Comparison of ENCODE assay signal across 30 cellular contexts in genomic region chr3:49662720-49663413, GRCh38. TPM values are rescaled to one million over a fixed set of nuclear protein-coding genes. Genes with fewer than 3 reads are reported as not detected.
"Had no signal": no experiment of that assay in that cellular context is flagged by ENCODE, and none has a peak within 500 bp of the region (broad histone marks: within the 10 kb centered on the region; RNA-seq: fewer than 3 reads in every experiment).

No MANE protein-coding gene starts in this region.

- H3K27me3 Mint-ChIP-seq: activated CD4-positive, alpha-beta memory T cell treated with anti-CD3 and anti-CD28 coated beads for 36 hours; activated CD4-positive, alpha-beta T cell treated with anti-CD3 and anti-CD28 coated beads for 36 hours; activated CD4-positive, alpha-beta T cell treated with anti-CD3 and anti-CD28 coated beads, Interleukin-2, amount 10 ng/mL, durations not matched to agents 24 days and 14 days; activated naive CD4-positive, alpha-beta T cell treated with anti-CD3 and anti-CD28 coated beads, Interleukin-2, amount 10 ng/mL, durations not matched to agents 7 days and 5 days; activated naive CD8-positive, alpha-beta T cell treated with anti-CD3 and anti-CD28 coated beads, Interleukin-2, amount 10 ng/mL, durations not matched to agents 7 days and 5 days; activated T-cell treated with anti-CD3 and anti-CD28 coated beads, Interleukin-2, amount 50 U/mL, for 24 hours; dendritic cell treated with granulocyte-macrophage colony-stimulating factor and Interleukin-4, amounts not matched to agents 40 ng/mL and 50 ng/mL, for 4 days had no signal

- H3K4me1 Mint-ChIP-seq: activated CD4-positive, alpha-beta T cell treated with anti-CD3 and anti-CD28 coated beads for 36 hours; activated naive CD4-positive, alpha-beta T cell treated with anti-CD3 and anti-CD28 coated beads, Interleukin-2, amount 10 ng/mL, durations not matched to agents 7 days and 5 days; central memory CD8-positive, alpha-beta T cell had no signal

- H3K9me3 Mint-ChIP-seq: activated CD4-positive, alpha-beta memory T cell treated with anti-CD3 and anti-CD28 coated beads for 36 hours; activated CD4-positive, alpha-beta T cell treated with anti-CD3 and anti-CD28 coated beads, Interleukin-2, amount 10 ng/mL, durations not matched to agents 24 days and 14 days; activated naive CD4-positive, alpha-beta T cell treated with anti-CD3 and anti-CD28 coated beads, Interleukin-2, amount 10 ng/mL, durations not matched to agents 7 days and 5 days; activated naive CD4-positive, alpha-beta T cell treated with anti-CD3 and anti-CD28 coated beads, Interleukin-2, amount 50 U/mL, for 72 hours; activated naive CD8-positive, alpha-beta T cell treated with anti-CD3 and anti-CD28 coated beads, Interleukin-2, amount 10 ng/mL, durations not matched to agents 7 days and 5 days; activated T-cell treated with anti-CD3 and anti-CD28 coated beads, Interleukin-2, amount 50 U/mL, for 24 hours; activated T-cell treated with anti-CD3 and anti-CD28 coated beads, Interleukin-2, amount 50 U/mL, for 72 hours; central memory CD8-positive, alpha-beta T cell; dendritic cell treated with granulocyte-macrophage colony-stimulating factor and Interleukin-4, amounts not matched to agents 40 ng/mL and 50 ng/mL, for 4 days; effector memory CD8-positive, alpha-beta T cell had no signal

- H3K27ac Mint-ChIP-seq: activated CD4-positive, alpha-beta memory T cell treated with anti-CD3 and anti-CD28 coated beads for 36 hours; activated CD4-positive, alpha-beta T cell treated with anti-CD3 and anti-CD28 coated beads for 36 hours; activated CD4-positive, alpha-beta T cell treated with anti-CD3 and anti-CD28 coated beads, Interleukin-2, amount 10 ng/mL, durations not matched to agents 24 days and 14 days; activated naive CD4-positive, alpha-beta T cell treated with anti-CD3 and anti-CD28 coated beads, Interleukin-2, amount 10 ng/mL, durations not matched to agents 7 days and 5 days; activated naive CD4-positive, alpha-beta T cell treated with anti-CD3 and anti-CD28 coated beads, Interleukin-2, amount 50 U/mL, for 72 hours; activated naive CD8-positive, alpha-beta T cell treated with anti-CD3 and anti-CD28 coated beads, Interleukin-2, amount 10 ng/mL, durations not matched to agents 7 days and 5 days; activated T-cell treated with anti-CD3 and anti-CD28 coated beads, Interleukin-2, amount 50 U/mL, for 24 hours; activated T-cell treated with anti-CD3 and anti-CD28 coated beads, Interleukin-2, amount 50 U/mL, for 72 hours; dendritic cell treated with granulocyte-macrophage colony-stimulating factor and Interleukin-4, amounts not matched to agents 40 ng/mL and 50 ng/mL, for 4 days; effector memory CD8-positive, alpha-beta T cell had no signal

- DNase-seq: activated CD4-positive, alpha-beta memory T cell treated with anti-CD3 and anti-CD28 coated beads for 36 hours; activated CD4-positive, alpha-beta T cell treated with anti-CD3 and anti-CD28 coated beads for 36 hours; activated CD4-positive, alpha-beta T cell treated with anti-CD3 and anti-CD28 coated beads, Interleukin-2, amount 10 ng/mL, durations not matched to agents 24 days and 14 days; activated CD4-positive, CD25-positive, alpha-beta regulatory T cell; activated CD4-positive, CD25-positive, alpha-beta regulatory T cell treated with anti-CD3 and anti-CD28 coated beads, Interleukin-2, amount 50 U/mL, for 72 hours; activated CD8-positive, alpha-beta memory T cell treated with anti-CD3 and anti-CD28 coated beads, Interleukin-2, amount 50 U/mL, for 48 hours; activated gamma-delta T cell; activated naive CD4-positive, alpha-beta T cell; activated naive CD4-positive, alpha-beta T cell treated with anti-CD3 and anti-CD28 coated beads, Interleukin-2, amount 10 ng/mL, durations not matched to agents 7 days and 5 days; activated naive CD8-positive, alpha-beta T cell treated with anti-CD3 and anti-CD28 coated beads, Interleukin-2, amount 10 ng/mL, durations not matched to agents 7 days and 5 days; activated T-cell treated with anti-CD3 and anti-CD28 coated beads for 4 hours; activated T-cell treated with anti-CD3 and anti-CD28 coated beads, Interleukin-2, amount 50 U/mL, for 24 hours; activated T-cell treated with anti-CD3 and anti-CD28 coated beads, Interleukin-2, amount 50 U/mL, for 72 hours; anterior cingulate cortex; brain microvascular endothelial cell; effector CD4-positive, alpha-beta T cell; effector memory CD8-positive, alpha-beta T cell; erythroblast; foreskin keratinocyte; gastrocnemius medialis; glutamatergic neuron; heart left ventricle; T-helper 2 cell had no signal

- H3K36me3 Mint-ChIP-seq: activated CD4-positive, alpha-beta memory T cell treated with anti-CD3 and anti-CD28 coated beads for 36 hours; activated naive CD4-positive, alpha-beta T cell treated with anti-CD3 and anti-CD28 coated beads, Interleukin-2, amount 10 ng/mL, durations not matched to agents 7 days and 5 days; activated naive CD4-positive, alpha-beta T cell treated with anti-CD3 and anti-CD28 coated beads, Interleukin-2, amount 50 U/mL, for 72 hours; activated naive CD8-positive, alpha-beta T cell treated with anti-CD3 and anti-CD28 coated beads, Interleukin-2, amount 10 ng/mL, durations not matched to agents 7 days and 5 days had no signal

- H3K4me3 ChIP-seq: coronary artery, esophagus muscularis mucosa, gastrocnemius medialis, heart left ventricle had no signal

- H3K9me3 ChIP-seq: esophagus muscularis mucosa, gastrocnemius medialis, heart left ventricle had no signal

- FAIRE-seq: astrocyte had no signal

- H3K27me3 ChIP-seq: brain microvascular endothelial cell, gastrocnemius medialis, heart left ventricle had no signal

- ATAC-seq: activated CD4-positive, alpha-beta T cell treated with anti-CD3 and anti-CD28 coated beads for 36 hours; activated T-cell treated with anti-CD3 and anti-CD28 coated beads, Interleukin-2, amount 50 U/mL, for 72 hours; effector memory CD8-positive, alpha-beta T cell; foreskin keratinocyte; gastrocnemius medialis; heart left ventricle had no signal

- H3K4me1 ChIP-seq: esophagus muscularis mucosa, foreskin keratinocyte, gastrocnemius medialis had no signal

- H3K27ac ChIP-seq: brain microvascular endothelial cell, coronary artery, esophagus muscularis mucosa, foreskin keratinocyte, gastrocnemius medialis, heart left ventricle had no signal

- H3K4me3 Mint-ChIP-seq: activated CD4-positive, alpha-beta memory T cell treated with anti-CD3 and anti-CD28 coated beads for 36 hours; activated CD4-positive, alpha-beta T cell treated with anti-CD3 and anti-CD28 coated beads for 36 hours; activated CD4-positive, alpha-beta T cell treated with anti-CD3 and anti-CD28 coated beads, Interleukin-2, amount 10 ng/mL, durations not matched to agents 24 days and 14 days; activated naive CD4-positive, alpha-beta T cell treated with anti-CD3 and anti-CD28 coated beads, Interleukin-2, amount 10 ng/mL, durations not matched to agents 7 days and 5 days; activated naive CD8-positive, alpha-beta T cell treated with anti-CD3 and anti-CD28 coated beads, Interleukin-2, amount 10 ng/mL, durations not matched to agents 7 days and 5 days; activated T-cell treated with anti-CD3 and anti-CD28 coated beads, Interleukin-2, amount 50 U/mL, for 24 hours; activated T-cell treated with anti-CD3 and anti-CD28 coated beads, Interleukin-2, amount 50 U/mL, for 72 hours; central memory CD8-positive, alpha-beta T cell; dendritic cell treated with granulocyte-macrophage colony-stimulating factor and Interleukin-4, amounts not matched to agents 40 ng/mL and 50 ng/mL, for 4 days; effector memory CD8-positive, alpha-beta T cell had no signal

- H3K36me3 ChIP-seq: brain microvascular endothelial cell, esophagus muscularis mucosa, gastrocnemius medialis, heart left ventricle had no signal

RNA-seq across cellular contexts. Expression of gene AMIGO3, which starts 56.6 kb away (rescaled TPM):
- total RNA-seq: activated CD4-positive, alpha-beta memory T cell treated with anti-CD3 and anti-CD28 coated beads for 36 hours; activated naive CD4-positive, alpha-beta T cell treated with anti-CD3 and anti-CD28 coated beads, Interleukin-2, amount 50 U/mL, for 72 hours; bronchial epithelial cell; foreskin keratinocyte had no signal
